In genomic region chr11:93840981-93841380, GRCh38 we compare ENCODE assay signal across 30 cellular contexts. TPM values are rescaled to one million over a fixed set of nuclear protein-coding genes. Genes with fewer than 3 reads are reported as not detected.
"Had no signal": no experiment of that assay in that cellular context is flagged by ENCODE, and none has a peak within 500 bp of the region (broad histone marks: within the 10 kb centered on the region; RNA-seq: fewer than 3 reads in every experiment).

No MANE protein-coding gene starts in this region.

- ATAC-seq: esophagus mucosa; gastrocnemius medialis; heart left ventricle; left cardiac atrium; left lung; mucosa of descending colon; natural killer cell treated with Interleukin-12 subunit alpha and Interleukin-12 subunit beta and Interleukin-15 and Interleukin-18, amount 100 ng/mL, for 72 hours; right cardiac atrium; stimulated activated effector memory CD8-positive, alpha-beta T cell treated with anti-CD3 and anti-CD28 coated beads, Interleukin-12 subunit alpha, Interleukin-12 subunit beta, amount 100 ng/mL, for 72 hours had no signal

- H3K9me3 ChIP-seq: gastrocnemius medialis, heart left ventricle, left lung, mucosa of descending colon, prostate gland, sigmoid colon, stomach, thyroid gland, vagina had no signal

- DNase-seq: effector CD8-positive, alpha-beta T cell; foreskin fibroblast; gastrocnemius medialis; heart left ventricle; left cardiac atrium; left lung; mesenchymal stem cell; mucosa of descending colon; naive B cell; nucleus accumbens; right cardiac atrium; sigmoid colon; stimulated activated CD4-positive, alpha-beta T cell treated with anti-CD3 and anti-CD28 coated beads, Interleukin-2, amount 100 ng/mL, for 24 hours; stimulated activated CD4-positive, alpha-beta T cell treated with anti-CD3 and anti-CD28 coated beads, Interleukin-4, amount 100 ng/mL, for 24 hours; stimulated activated naive CD4-positive, alpha-beta T cell treated with Interleukin-2 at 50 U/mL for 16 hours; stomach; thyroid gland; trophoblast cell had no signal

- H3K4me2 ChIP-seq: hepatocyte had no signal

- H3K27ac ChIP-seq: epithelial cell of prostate, gastrocnemius medialis, heart left ventricle, hepatocyte, left lung, prostate gland, stomach, thyroid gland, vagina had no signal

- H3K4me1 ChIP-seq: gastrocnemius medialis, heart left ventricle, left lung, prostate gland, thyroid gland, vagina had no signal

- H3K36me3 ChIP-seq: gastrocnemius medialis, heart left ventricle, left lung, prostate gland, sigmoid colon, stomach, thyroid gland, vagina had no signal

- H2AFZ ChIP-seq: hepatocyte had no signal

- H3K27me3 ChIP-seq: gastrocnemius medialis, heart left ventricle, hepatocyte, left lung, sigmoid colon, stomach, thyroid gland, vagina had no signal

- H3K4me3 ChIP-seq: gastrocnemius medialis, heart left ventricle, hepatocyte, left lung, mucosa of descending colon, prostate gland, sigmoid colon, stomach, thyroid gland, vagina had no signal

RNA-seq across cellular contexts. Expression of gene VSTM5, which starts 9.4 kb away (rescaled TPM):
- total RNA-seq: gastrocnemius medialis; lung microvascular endothelial cell; mesothelial cell of epicardium; natural killer cell treated with Interleukin-12 subunit alpha and Interleukin-12 subunit beta and Interleukin-15 and Interleukin-18, amount 100 ng/mL, for 72 hours; osteocyte; skeletal muscle tissue; subcutaneous adipose tissue; vagina had no signal
